In the genomic region with DNA sequence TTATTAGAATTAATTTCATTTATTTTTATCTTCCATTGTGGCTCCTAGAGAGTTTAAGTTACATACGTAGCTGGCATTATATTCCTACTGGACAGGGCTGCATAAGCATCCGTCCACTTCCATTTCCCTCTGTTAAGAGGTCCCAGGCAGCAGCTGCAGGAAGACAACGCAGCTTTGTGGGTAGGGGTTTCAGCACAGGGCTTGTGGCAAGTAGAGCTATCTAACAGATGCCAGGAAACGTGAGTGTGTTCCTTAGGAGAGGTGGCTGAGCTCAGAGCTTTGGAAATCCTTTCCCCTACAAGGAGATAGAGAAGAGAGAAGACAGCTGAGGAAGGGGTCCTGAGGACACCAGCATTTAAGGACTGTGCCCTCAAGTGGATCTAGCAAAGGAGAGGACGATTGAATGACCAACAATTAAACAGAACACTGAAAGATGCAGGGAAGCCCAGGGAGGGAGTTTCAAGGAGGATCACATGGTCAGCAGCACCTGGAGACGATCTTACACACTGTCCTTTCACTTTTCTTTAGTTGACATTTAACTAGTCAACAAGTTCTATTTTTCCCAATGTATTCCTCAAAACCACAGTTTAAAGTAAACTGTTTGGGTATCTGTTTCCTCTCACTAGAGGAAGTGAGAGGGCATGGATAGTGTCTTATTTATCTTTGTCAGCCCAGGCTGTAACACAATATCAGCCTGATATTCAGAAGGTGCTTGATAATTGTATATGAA, we compare ENCODE assay signal across 18 cellular contexts. TPM values are rescaled to one million over a fixed set of nuclear protein-coding genes. Genes with fewer than 3 reads are reported as not detected.
A peak's percentile ranks its signal among the peaks of the same experiment; 100 is the strongest.
DNase-seq lines count a peak whose midpoint lies in the region; ATAC-seq and TF ChIP-seq lines count a peak whose summit lies in the region.
"Had no signal": no experiment of that assay in that cellular context is flagged by ENCODE, and none has a peak within 500 bp of the region (broad histone marks: within the 10 kb centered on the region; RNA-seq: fewer than 3 reads in every experiment).

No MANE protein-coding gene starts in this region.

- H3K27me3 Mint-ChIP-seq in CD8-positive, alpha-beta T cell (ENCODE audit: low read depth): no peaks in the 10 kb centered on the region
- H3K27me3 Mint-ChIP-seq in activated T-helper 2 cell treated with anti-CD3 and anti-CD28 coated beads, Interferon-gamma antibody, Interleukin-2, Interleukin-4, amounts not matched to agents 10 μg/mL and 5 μg/mL and 100 μg/mL, durations not matched to agents 14 hours and 24 hours and 36 hours (ENCODE audit: low read depth): no peaks in the 10 kb centered on the region
- peaks cover 15% of the 10 kb centered on the region for H3K27me3 Mint-ChIP-seq in nephron progenitor cell (ENCODE audit: low read depth, poor library complexity)

- in situ Hi-C loops in KBM-7 (cut with MboI; ENCODE audit: low pct_unique_long_range_greater_than_20kb, low sequenced_read_pairs): no loop called here

- peak overlapping the region; percentile 35 for H3K27ac Mint-ChIP-seq in CD8-positive, alpha-beta T cell
- peak overlapping the region; percentile 0 for H3K27ac Mint-ChIP-seq in activated T-helper 2 cell treated with anti-CD3 and anti-CD28 coated beads, Interferon-gamma antibody, Interleukin-2, Interleukin-4, amounts not matched to agents 10 μg/mL and 5 μg/mL and 100 μg/mL, durations not matched to agents 14 hours and 24 hours and 36 hours
- H3K27ac Mint-ChIP-seq in nephron progenitor cell: peak overlapping the region; percentile 55
- H3K27ac Mint-ChIP-seq: activated naive CD4-positive, alpha-beta T cell treated with anti-CD3 and anti-CD28 coated beads for 36 hours; H9; T-helper 1 cell treated with Interleukin-12 subunit alpha and Interleukin-12 subunit beta and Interleukin-4 antibody, amounts not matched to agents 30 μg/mL and 1 μg/mL, for 36 hours had no signal

- no peak for DNase-seq in CD8-positive, alpha-beta T cell
- DNase-seq in KBM-7 (peak; percentile 49), nephron progenitor cell (no peak), posterior cingulate gyrus (no peak), HCEC 1CT (no peak)
- no peak for DNase-seq in activated T-helper 2 cell treated with anti-CD3 and anti-CD28 coated beads, Interferon-gamma antibody, Interleukin-2, Interleukin-4, amounts not matched to agents 10 μg/mL and 5 μg/mL and 100 μg/mL, durations not matched to agents 14 hours and 24 hours and 36 hours (ENCODE audit: low spot score)
- DNase-seq: activated naive CD4-positive, alpha-beta T cell treated with anti-CD3 and anti-CD28 coated beads for 36 hours; COR-L47; H9; Karpas-422; NCI-H2029; NCI-H69; stimulated activated CD4-positive, alpha-beta T cell treated with anti-CD3 and anti-CD28 coated beads, Interleukin-2, amount 100 ng/mL, for 48 hours; uterus had no signal

- H3K4me1 Mint-ChIP-seq in CD8-positive, alpha-beta T cell (ENCODE audit: low read depth): peaks cover 25% of the 10 kb centered on the region
- H3K4me1 Mint-ChIP-seq in activated T-helper 2 cell treated with anti-CD3 and anti-CD28 coated beads, Interferon-gamma antibody, Interleukin-2, Interleukin-4, amounts not matched to agents 10 μg/mL and 5 μg/mL and 100 μg/mL, durations not matched to agents 14 hours and 24 hours and 36 hours (ENCODE audit: low read depth): peaks cover 28% of the 10 kb centered on the region
- H3K4me1 Mint-ChIP-seq in nephron progenitor cell: peaks cover 37% of the 10 kb centered on the region

- POLR2A ChIA-PET in CD8-positive, alpha-beta T cell (lab: Charles Lee): interaction anchor here (4.0 to 4.3 kb wide), 2 partner anchors 108 to 115 kb away, joined by 26 to 28 read pairs; partner anchors contain the start of genes BRCA2, N4BP2L2 and ZAR1L

- H3K4me1 ChIP-seq in CD8-positive, alpha-beta T cell (ENCODE audit: insufficient read depth, low read length): peaks cover 22% of the 10 kb centered on the region
- H3K4me1 ChIP-seq: uterus had no signal

- H3K27ac ChIP-seq in CD8-positive, alpha-beta T cell (ENCODE audit: low read depth, low read length): no peak overlapping the region
- H3K27ac ChIP-seq: cardiac muscle cell, RWPE1 had no signal

- no peaks in the 10 kb centered on the region for H3K9me3 ChIP-seq in CD8-positive, alpha-beta T cell (ENCODE audit: low read length)
- H3K9me3 ChIP-seq: uterus had no signal

- no peak overlapping the region for H3K4me3 ChIP-seq in CD8-positive, alpha-beta T cell (ENCODE audit: low read depth, low read length)
- H3K4me3 ChIP-seq: cardiac muscle cell, uterus had no signal

- CTCF ChIA-PET in CD8-positive, alpha-beta T cell (lab: Charles Lee): interaction anchor here (0.9 to 1.0 kb wide), 2 partner anchors 9 to 48 kb away, joined by 3 read pairs; no protein-coding TSS in a partner anchor

- no peaks in the 10 kb centered on the region for H3K9me3 Mint-ChIP-seq in CD8-positive, alpha-beta T cell
- no peaks in the 10 kb centered on the region for H3K9me3 Mint-ChIP-seq in activated T-helper 2 cell treated with anti-CD3 and anti-CD28 coated beads, Interferon-gamma antibody, Interleukin-2, Interleukin-4, amounts not matched to agents 10 μg/mL and 5 μg/mL and 100 μg/mL, durations not matched to agents 14 hours and 24 hours and 36 hours
- H3K9me3 Mint-ChIP-seq in nephron progenitor cell: no peaks in the 10 kb centered on the region
- H3K9me3 Mint-ChIP-seq: activated naive CD4-positive, alpha-beta T cell treated with anti-CD3 and anti-CD28 coated beads for 36 hours; H9; T-helper 1 cell treated with Interleukin-12 subunit alpha and Interleukin-12 subunit beta and Interleukin-4 antibody, amounts not matched to agents 30 μg/mL and 1 μg/mL, for 36 hours had no signal

- intact Hi-C loops in CD8-positive, alpha-beta T cell (cut with DNase I, micrococcal nuclease): no loop called here
- intact Hi-C loops in activated T-helper 2 cell treated with anti-CD3 and anti-CD28 coated beads, Interferon-gamma antibody, Interleukin-2, Interleukin-4, amounts not matched to agents 10 μg/mL and 5 μg/mL and 100 μg/mL, durations not matched to agents 14 hours and 24 hours and 36 hours (cut with micrococcal nuclease): no loop called here
- intact Hi-C loops in posterior cingulate gyrus (cut with DNase I): no loop called here

- no peak overlapping the region for H3K4me3 Mint-ChIP-seq in CD8-positive, alpha-beta T cell
- no peak overlapping the region for H3K4me3 Mint-ChIP-seq in activated T-helper 2 cell treated with anti-CD3 and anti-CD28 coated beads, Interferon-gamma antibody, Interleukin-2, Interleukin-4, amounts not matched to agents 10 μg/mL and 5 μg/mL and 100 μg/mL, durations not matched to agents 14 hours and 24 hours and 36 hours (ENCODE audit: low read depth)
- H3K4me3 Mint-ChIP-seq in nephron progenitor cell: no peak overlapping the region
- H3K4me3 Mint-ChIP-seq: activated naive CD4-positive, alpha-beta T cell treated with anti-CD3 and anti-CD28 coated beads for 36 hours; H9; T-helper 1 cell treated with Interleukin-12 subunit alpha and Interleukin-12 subunit beta and Interleukin-4 antibody, amounts not matched to agents 30 μg/mL and 1 μg/mL, for 36 hours had no signal

- no peaks in the 10 kb centered on the region for H3K27me3 ChIP-seq in CD8-positive, alpha-beta T cell (ENCODE audit: insufficient read depth, low read length)
- H3K27me3 ChIP-seq: uterus had no signal

- H3K36me3 Mint-ChIP-seq in CD8-positive, alpha-beta T cell: peaks cover 14% of the 10 kb centered on the region
- H3K36me3 Mint-ChIP-seq in activated T-helper 2 cell treated with anti-CD3 and anti-CD28 coated beads, Interferon-gamma antibody, Interleukin-2, Interleukin-4, amounts not matched to agents 10 μg/mL and 5 μg/mL and 100 μg/mL, durations not matched to agents 14 hours and 24 hours and 36 hours (ENCODE audit: low read depth): peaks cover 19% of the 10 kb centered on the region
- H3K36me3 Mint-ChIP-seq in nephron progenitor cell (ENCODE audit: low read depth): peaks cover 21% of the 10 kb centered on the region

- H3K36me3 ChIP-seq in CD8-positive, alpha-beta T cell (ENCODE audit: insufficient read depth, low read length): no peaks in the 10 kb centered on the region
- H3K36me3 ChIP-seq: uterus had no signal

- no peak for TF ChIP-seq CTCF in CD8-positive, alpha-beta T cell (IDR thresholded peaks at IDR 0.05)
- no peak for TF ChIP-seq CTCF in nephron progenitor cell (IDR thresholded peaks at IDR 0.05)

- ATAC-seq in CD8-positive, alpha-beta T cell: no peak
- no peak for ATAC-seq in GM19328 (IDR thresholded peaks at IDR 0.05; ENCODE audit: unreplicated experiment)

RNA-seq across cellular contexts. Expression of gene N4BP2L1, which starts 2.3 kb away (rescaled TPM):
- 10 to 100 TPM; 53.2 to 54.1 TPM for total RNA-seq in CD8-positive, alpha-beta T cell
- 26.1 and 28.6 TPM in 2 replicates for total RNA-seq in activated T-helper 2 cell treated with anti-CD3 and anti-CD28 coated beads, Interferon-gamma antibody, Interleukin-2, Interleukin-4, amounts not matched to agents 10 μg/mL and 5 μg/mL and 100 μg/mL, durations not matched to agents 14 hours and 24 hours and 36 hours

Comparison
In these comparisons a context has a peak if more than half of its experiments do, and no peak if none do; other contexts are left out.
1. H3K27ac Mint-ChIP-seq: peak in every context shown above with its lines; median percentile 55 in nephron progenitor cell; 35 in CD8-positive, alpha-beta T cell; 0 in activated T-helper 2 cell treated with anti-CD3 and anti-CD28 coated beads, Interferon-gamma antibody, Interleukin-2, Interleukin-4, amounts not matched to agents 10 μg/mL and 5 μg/mL and 100 μg/mL, durations not matched to agents 14 hours and 24 hours and 36 hours.